In genomic region chr16:48533931-48534330, GRCh38 we compare ENCODE assay signal across 28 cellular contexts.
"Had no signal": no experiment of that assay in that cellular context is flagged by ENCODE, and none has a peak within 500 bp of the region (broad histone marks: within the 10 kb centered on the region; RNA-seq: fewer than 3 reads in every experiment).

No MANE protein-coding gene starts in this region.

- H3K4me3 Mint-ChIP-seq: activated naive CD4-positive, alpha-beta T cell treated with anti-CD3 and anti-CD28 coated beads, Interleukin-2, amount 50 U/mL, for 24 hours; activated naive CD8-positive, alpha-beta T cell treated with anti-CD3 and anti-CD28 coated beads, Interleukin-2, amount 50 U/mL, for 24 hours; T-helper 17 cell; WTC11 had no signal

- H3K27ac ChIP-seq: ascending aorta, body of pancreas, Peyer's patch had no signal

- H3K36me3 Mint-ChIP-seq: activated naive CD4-positive, alpha-beta T cell treated with anti-CD3 and anti-CD28 coated beads, Interleukin-2, amount 50 U/mL, for 24 hours; WTC11 had no signal

- H3K4me3 ChIP-seq: ascending aorta, body of pancreas, K562, Peyer's patch had no signal

- H3K9me3 Mint-ChIP-seq: activated naive CD4-positive, alpha-beta T cell treated with anti-CD3 and anti-CD28 coated beads, Interleukin-2, amount 50 U/mL, for 24 hours; activated naive CD8-positive, alpha-beta T cell treated with anti-CD3 and anti-CD28 coated beads, Interleukin-2, amount 50 U/mL, for 24 hours had no signal

- H3K27me3 Mint-ChIP-seq: activated naive CD4-positive, alpha-beta T cell treated with anti-CD3 and anti-CD28 coated beads, Interleukin-2, amount 50 U/mL, for 24 hours; activated naive CD8-positive, alpha-beta T cell treated with anti-CD3 and anti-CD28 coated beads, Interleukin-2, amount 50 U/mL, for 24 hours; T-helper 17 cell had no signal

- H3K36me3 ChIP-seq: ascending aorta, Peyer's patch had no signal

- H3K27me3 ChIP-seq: ascending aorta, body of pancreas, Peyer's patch had no signal

- H3K9me3 ChIP-seq: ascending aorta, body of pancreas, Peyer's patch had no signal

- ATAC-seq: activated naive CD8-positive, alpha-beta T cell treated with anti-CD3 and anti-CD28 coated beads, Interleukin-2, amount 50 U/mL, for 24 hours; body of pancreas; K562; T-helper 17 cell; WTC11 had no signal

- DNase-seq: activated CD4-positive, alpha-beta T cell treated with anti-CD3 and anti-CD28 coated beads for 48 hours; activated CD4-positive, alpha-beta T cell treated with anti-CD3 and anti-CD28 coated beads, Interleukin-2, amount 50 U/mL, for 48 hours; activated CD4-positive, CD25-positive, alpha-beta regulatory T cell treated with anti-CD3 and anti-CD28 coated beads, Interleukin-2, amount 50 U/mL, for 72 hours; activated CD8-positive, alpha-beta memory T cell treated with anti-CD3 and anti-CD28 coated beads for 24 hours; activated effector memory CD4-positive, alpha-beta T cell treated with Interleukin-2 at 50 U/mL for 16 hours; activated naive CD4-positive, alpha-beta T cell; activated naive CD8-positive, alpha-beta T cell treated with anti-CD3 and anti-CD28 coated beads, Interleukin-2, amount 50 U/mL, for 24 hours; amniotic stem cell; body of pancreas; central memory CD4-positive, alpha-beta T cell; Karpas-422; MM.1S; NCI-H1105; NCI-H1436; NCI-H1694 treated with DMSO at 0.1 percent for 48 hours; NCI-H2029 treated with DMSO at 0.1 percent for 48 hours; NCI-H510A treated with DMSO at 0.1 percent for 48 hours; NCI-H69; NK-92 treated with Interleukin-12 subunit alpha and Interleukin-12 subunit beta, amount 100 ng/mL, for 24 hours; OCI-M1; SHP77 treated with DMSO at 0.1 percent for 48 hours; T-helper 17 cell; T-helper 9 cell had no signal

- H3K27ac Mint-ChIP-seq: activated naive CD8-positive, alpha-beta T cell treated with anti-CD3 and anti-CD28 coated beads, Interleukin-2, amount 50 U/mL, for 24 hours had no signal
